ENCODE assay signal across 7 cellular contexts in the genomic region with DNA sequence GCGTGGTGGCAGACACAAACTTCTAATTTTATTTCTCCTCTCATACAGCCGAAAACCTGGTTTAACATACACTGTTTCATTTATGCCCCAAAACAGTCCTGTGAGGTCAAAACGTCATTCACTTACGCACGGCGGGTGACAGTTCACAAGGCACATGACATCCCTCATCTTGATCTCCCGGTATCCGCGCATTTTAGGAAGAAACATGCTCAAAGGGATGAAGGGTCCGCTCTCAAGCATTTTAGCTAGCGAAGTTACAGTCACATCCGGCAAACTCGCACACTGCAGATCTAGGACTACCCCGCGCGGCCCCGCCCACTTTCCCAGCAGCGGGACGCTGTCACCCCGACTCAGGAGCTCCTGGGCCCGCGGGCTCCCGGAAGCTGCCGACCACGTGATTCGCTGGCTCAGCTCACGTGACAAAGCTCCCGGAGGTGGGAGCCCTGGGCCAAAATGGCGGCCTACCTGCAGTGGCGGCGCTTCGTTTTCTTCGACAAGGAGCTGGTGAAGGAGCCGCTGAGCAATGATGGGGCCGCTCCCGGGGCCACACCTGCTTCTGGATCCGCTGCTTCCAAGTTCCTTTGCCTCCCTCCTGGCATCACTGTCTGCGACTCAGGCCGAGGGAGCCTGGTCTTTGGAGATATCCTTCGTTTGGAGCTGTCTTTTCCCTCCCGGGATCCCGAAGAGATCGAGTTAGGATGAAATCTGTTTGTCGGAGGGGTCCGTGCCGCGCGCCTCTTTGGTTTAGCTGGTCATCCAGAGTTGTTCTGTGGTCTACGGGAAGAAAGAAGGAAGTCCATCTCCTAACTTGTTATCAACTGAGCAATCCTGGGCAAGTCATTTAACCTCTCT. TPM values are rescaled to one million over a fixed set of nuclear protein-coding genes. Genes with fewer than 3 reads are reported as not detected.
A peak's percentile ranks its signal among the peaks of the same experiment; 100 is the strongest.
DNase-seq lines count a peak whose midpoint lies in the region; ATAC-seq, FAIRE-seq and TF ChIP-seq lines count a peak whose summit lies in the region.

A gene (plus strand): TSS at position 448 of the 852 bp plus-strand sequence. CDS start 6 bp downstream, at position 454.

- no peaks in the 10 kb centered on the region for H3K27me3 ChIP-seq in hepatocyte

- H3K4me3 ChIP-seq in hepatocyte, result peak within 1 kb of the TSS; percentile 50

- WGBS in hepatocyte (ENCODE audit: low lambda C conversion rate, missing lambda C conversion rate), result 1% methylated on average over 49 of the region's 49 CpGs

- no peaks in the 10 kb centered on the region for H3K36me3 ChIP-seq in hepatocyte (replicated peaks; ENCODE audit: insufficient read depth, low read depth)

- no peaks in the 10 kb centered on the region for H3K9me2 ChIP-seq in hepatocyte (replicated peaks; ENCODE audit: insufficient read depth)

- peak within 1 kb of the TSS; percentile 76 for H3K27ac ChIP-seq in hepatocyte

- peak; percentile 95 for FAIRE-seq in GM18507 (lab: Jason Lieb, UNC)

- no peaks in the 10 kb centered on the region for H4K20me1 ChIP-seq in hepatocyte (ENCODE audit: insufficient read depth, poor library complexity, severe bottlenecking)

- peaks cover 41% of the 10 kb centered on the region for H3K79me2 ChIP-seq in hepatocyte

- DNase-seq in GM18507 (ENCODE audit: extremely low spot score, insufficient read length, low read depth) (peak; percentile 97), NCI-H2081 (lab: John Stamatoyannopoulos, UW) (peak; percentile 91 to 94), T1000 (lab: John Stamatoyannopoulos, UW) (peak; percentile 80), astrocyte of the hippocampus (ENCODE audit: low read depth, low spot score) (peak; percentile 98), hepatocyte (ENCODE audit: low spot score) (peak; percentile 99), retina (peak; percentile 94)

- peak within 1 kb of the TSS; percentile 77 for H3K4me2 ChIP-seq in hepatocyte

- no peaks in the 10 kb centered on the region for H3K9me3 ChIP-seq in hepatocyte (ENCODE audit: low read depth)

- H2AFZ ChIP-seq in hepatocyte, result peak within 1 kb of the TSS; percentile 79

- H3K4me1 ChIP-seq in hepatocyte (ENCODE audit: insufficient read depth), result peaks cover 3% of the 10 kb centered on the region

- TF ChIP-seq CTCF in hepatocyte (IDR thresholded peaks at IDR 0.05; ENCODE audit: poor library complexity), result no peak

- ATAC-seq in HG02973 (IDR thresholded peaks at IDR 0.05; ENCODE audit: unreplicated experiment), result peak; percentile 86

RNA-seq across cellular contexts. Expression of the gene that starts here (rescaled TPM):
- 31.8 and 36.9 TPM in 2 replicates for total RNA-seq in hepatocyte
- 26.5 and 31.8 TPM in 2 replicates for polyA plus RNA-seq in hepatocyte

Comparison
In these comparisons a context has a peak if more than half of its experiments do, and no peak if none do; other contexts are left out.
1. Peak in every context shown above with its lines: DNase-seq, ATAC-seq, H3K4me3 ChIP-seq and H3K27ac ChIP-seq.